21 cellular contexts compared by ENCODE assay signal in the genomic region with DNA sequence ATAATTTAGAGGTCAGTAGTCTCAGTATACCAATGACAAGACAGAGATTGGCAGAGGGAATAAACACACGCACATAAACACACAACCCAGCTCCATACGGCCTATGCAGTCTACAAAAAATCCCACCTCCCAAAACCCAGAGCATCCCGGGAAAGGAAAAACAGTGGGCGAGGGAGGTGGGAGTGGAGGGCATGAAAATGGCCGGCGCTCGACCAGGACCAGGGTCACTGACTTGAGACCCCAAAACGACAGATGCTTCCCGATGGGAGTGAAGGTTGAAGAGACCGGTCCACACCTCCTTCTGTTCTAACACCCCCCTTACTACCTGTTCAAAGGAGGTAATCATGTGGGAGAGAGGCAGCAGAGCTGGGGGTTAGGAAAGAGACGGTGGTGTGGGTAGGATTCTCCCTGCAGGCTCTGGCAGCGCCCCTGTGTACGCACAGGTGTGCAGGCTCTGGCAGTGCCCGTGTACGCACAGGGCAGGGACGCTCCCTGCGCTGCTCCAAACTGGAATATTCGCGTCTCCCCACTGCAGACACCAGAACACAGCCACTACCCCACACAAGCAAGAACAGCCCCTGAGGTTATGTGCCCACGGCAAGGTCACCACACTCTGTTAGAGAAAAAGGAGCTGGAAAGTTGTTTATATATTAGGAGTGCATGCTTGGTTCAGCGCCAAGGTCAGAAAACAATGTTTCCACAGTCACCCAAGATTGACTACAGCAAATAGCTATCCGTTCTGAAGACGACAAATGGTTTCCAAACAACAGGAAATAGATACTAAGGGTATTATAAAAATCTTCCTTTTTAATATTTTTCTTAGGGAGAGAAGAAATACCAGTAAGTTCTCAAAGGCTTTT.
"Had no signal": no experiment of that assay in that cellular context is flagged by ENCODE, and none has a peak within 500 bp of the region (broad histone marks: within the 10 kb centered on the region; RNA-seq: fewer than 3 reads in every experiment).

No MANE protein-coding gene starts in this region.

- H3K27ac ChIP-seq: dorsolateral prefrontal cortex, epithelial cell of prostate, left ventricle myocardium inferior, neural progenitor cell, ovary, WERI-Rb-1 had no signal

- H3K36me3 ChIP-seq: left ventricle myocardium inferior, neural progenitor cell, ovary, WERI-Rb-1 had no signal

- H3K9me3 ChIP-seq: left ventricle myocardium inferior, ovary had no signal

- H3K4me3 ChIP-seq: dorsolateral prefrontal cortex, left ventricle myocardium inferior, neural progenitor cell, ovary had no signal

- H3K27me3 ChIP-seq: dorsolateral prefrontal cortex, neural progenitor cell, ovary had no signal

- DNase-seq: activated CD4-positive, alpha-beta T cell treated with anti-CD3 and anti-CD28 coated beads for 1 hour; activated CD8-positive, alpha-beta memory T cell treated with anti-CD3 and anti-CD28 coated beads for 24 hours; activated CD8-positive, alpha-beta memory T cell treated with anti-CD3 and anti-CD28 coated beads, Interleukin-2, amount 50 U/mL, for 48 hours; activated gamma-delta T cell; activated T-cell treated with anti-CD3 and anti-CD28 coated beads, Interleukin-2, amount 50 U/mL, for 72 hours; foreskin fibroblast; hypothalamus; left ventricle myocardium inferior; mesenchymal stem cell; naive thymus-derived CD4-positive, alpha-beta T cell; ovary; stimulated activated naive B cell treated with anti-CD40 and anti-IgM and Interleukin-4, amounts not matched to agents 10 μg/mL and 1 μg/mL and 100 μg/mL, for 72 hours; SW 1271; T-helper 2 cell; WERI-Rb-1 had no signal

- H3K4me2 ChIP-seq: neural progenitor cell had no signal

- H2AFZ ChIP-seq: neural progenitor cell had no signal

- ATAC-seq: activated T-cell treated with anti-CD3 and anti-CD28 coated beads, Interleukin-2, amount 50 U/mL, for 72 hours; naive thymus-derived CD4-positive, alpha-beta T cell; stimulated activated naive B cell treated with anti-CD40 and anti-IgM and Interleukin-4, amounts not matched to agents 10 μg/mL and 1 μg/mL and 100 μg/mL, for 72 hours had no signal

- H3K9ac ChIP-seq: neural progenitor cell had no signal

- FAIRE-seq: astrocyte, bronchial epithelial cell, keratinocyte had no signal

- H3K4me1 ChIP-seq: left ventricle myocardium inferior, neural progenitor cell had no signal
